Comparison of ENCODE assay signal across 21 cellular contexts in the genomic region with DNA sequence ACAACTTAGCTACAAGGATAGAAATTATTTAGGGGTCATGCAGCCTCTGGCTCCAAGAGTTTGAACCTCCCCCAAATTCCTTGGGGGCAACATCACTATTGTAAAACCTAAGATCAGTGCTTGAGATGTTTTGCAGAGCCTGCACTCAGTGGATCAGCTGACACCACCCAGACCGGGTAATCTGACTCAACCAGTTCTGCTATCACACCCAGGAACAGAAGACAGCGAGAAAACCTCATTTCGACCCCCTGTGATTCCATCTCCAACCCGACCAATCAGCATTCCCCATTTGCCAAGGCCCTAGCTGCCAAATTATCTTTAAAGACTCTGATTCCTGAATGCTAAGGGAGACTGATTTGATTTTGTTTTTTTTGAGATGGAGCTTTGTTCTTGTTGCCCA. TPM values are rescaled to one million over a fixed set of nuclear protein-coding genes. Genes with fewer than 3 reads are reported as not detected.
A peak's percentile ranks its signal among the peaks of the same experiment; 100 is the strongest.
DNase-seq lines count a peak whose midpoint lies in the region; FAIRE-seq and TF ChIP-seq lines count a peak whose summit lies in the region.
"Had no signal": no experiment of that assay in that cellular context is flagged by ENCODE, and none has a peak within 500 bp of the region (broad histone marks: within the 10 kb centered on the region; RNA-seq: fewer than 3 reads in every experiment).

No MANE protein-coding gene starts in this region.

- H3K4me1 ChIP-seq in subcutaneous abdominal adipose tissue (ENCODE audit: control insufficient read depth in 5 of 5, insufficient read depth in 5 of 5, low read length in 5 of 5): peaks cover 2 to 31% (median 25%) of the 10 kb centered on the region in 5 donors

- no peak overlapping the region for H3K27ac Mint-ChIP-seq in endothelial cell (ENCODE audit: unreplicated experiment)
- H3K27ac Mint-ChIP-seq in mesothelial cell of epicardium: peak overlapping the region; percentile 78
- H3K27ac Mint-ChIP-seq: activated naive CD8-positive, alpha-beta T cell treated with anti-CD3 and anti-CD28 coated beads, Interleukin-2, amount 50 U/mL, for 24 hours had no signal

- peak overlapping the region; percentile 3 for H3K27ac ChIP-seq in subcutaneous abdominal adipose tissue (ENCODE audit: low read depth, low read length)
- H3K27ac ChIP-seq: brain microvascular endothelial cell, ovary had no signal

- H3K4me3 Mint-ChIP-seq in endothelial cell (ENCODE audit: unreplicated experiment) (peak overlapping the region; percentile 37), mesothelial cell of epicardium (no peak overlapping the region)
- H3K4me3 Mint-ChIP-seq: activated naive CD8-positive, alpha-beta T cell treated with anti-CD3 and anti-CD28 coated beads, Interleukin-2, amount 50 U/mL, for 24 hours had no signal

- TF ChIP-seq CTCF in endothelial cell (IDR thresholded peaks at IDR 0.05; ENCODE audit: unreplicated experiment) (no peak), mesothelial cell of epicardium (IDR thresholded peaks at IDR 0.05; ENCODE audit: unreplicated experiment) (no peak), lower leg skin (IDR thresholded peaks at IDR 0.05) (no peak)

- H3K4me1 Mint-ChIP-seq in endothelial cell (ENCODE audit: unreplicated experiment) (peaks cover 13% of the 10 kb centered on the region), mesothelial cell of epicardium (peaks cover 22% of the 10 kb centered on the region)

- 38 to 43% methylated on average over 4 of the region's 4 CpGs for WGBS in lower leg skin, 2 donors

- no peaks in the 10 kb centered on the region for H3K36me3 ChIP-seq in subcutaneous abdominal adipose tissue (ENCODE audit: control insufficient read depth in 5 of 5, insufficient read depth in 5 of 5, low read length in 5 of 5)
- H3K36me3 ChIP-seq: brain microvascular endothelial cell, ovary, tibial artery had no signal

- H3K4me3 ChIP-seq in subcutaneous abdominal adipose tissue (ENCODE audit: low read depth in 1 of 5, low read length in 5 of 5): no peak overlapping the region
- H3K4me3 ChIP-seq in lower leg skin (ENCODE audit: low read depth, poor library complexity, severe bottlenecking): no peak overlapping the region
- H3K4me3 ChIP-seq: ovary, tibial artery had no signal

- H3K9me3 ChIP-seq in subcutaneous abdominal adipose tissue (ENCODE audit: control insufficient read depth in 5 of 5, low read length in 5 of 5): no peaks in the 10 kb centered on the region
- H3K9me3 ChIP-seq: ovary, tibial artery had no signal

- H3K36me3 Mint-ChIP-seq in endothelial cell (ENCODE audit: low read depth, unreplicated experiment): no peaks in the 10 kb centered on the region
- H3K36me3 Mint-ChIP-seq in mesothelial cell of epicardium: no peaks in the 10 kb centered on the region

- no peak for TF ChIP-seq POLR2A in lower leg skin (IDR thresholded peaks at IDR 0.05)

- H3K27me3 ChIP-seq in subcutaneous abdominal adipose tissue (ENCODE audit: control insufficient read depth in 5 of 5, insufficient read depth in 4 of 5, low read length in 5 of 5): peaks cover 0 to 3% (median 0%) of the 10 kb centered on the region in 5 donors
- H3K27me3 ChIP-seq: brain microvascular endothelial cell, ovary, tibial artery had no signal

- H3K27me3 Mint-ChIP-seq in endothelial cell (ENCODE audit: unreplicated experiment): peaks cover 15% of the 10 kb centered on the region
- H3K27me3 Mint-ChIP-seq in mesothelial cell of epicardium (ENCODE audit: low read depth): no peaks in the 10 kb centered on the region
- H3K27me3 Mint-ChIP-seq: activated naive CD8-positive, alpha-beta T cell treated with anti-CD3 and anti-CD28 coated beads, Interleukin-2, amount 50 U/mL, for 24 hours had no signal

- intact Hi-C loops in lower leg skin (cut with DNase I; ENCODE audit: low total_unique reads): loop anchor here (5.0 kb wide), 1 partner anchor 96 kb away; no protein-coding TSS in a partner anchor

- H3K9me3 Mint-ChIP-seq in endothelial cell (ENCODE audit: unreplicated experiment) (no peaks in the 10 kb centered on the region), mesothelial cell of epicardium (no peaks in the 10 kb centered on the region)
- H3K9me3 Mint-ChIP-seq: activated naive CD8-positive, alpha-beta T cell treated with anti-CD3 and anti-CD28 coated beads, Interleukin-2, amount 50 U/mL, for 24 hours had no signal

- DNase-seq in OCI-M1 (lab: John Stamatoyannopoulos, UW) (peak; percentile 72), endothelial cell (ENCODE audit: low spot score) (no peak), mesothelial cell of epicardium (ENCODE audit: low spot score in 2 of 2, unreplicated experiment in 2 of 2) (no peak), RPMI8226 (no peak), lower leg skin (ENCODE audit: low spot score in 2 of 2) (no peak), frontal cortex (ENCODE audit: low spot score in 2 of 2) (no peak)
- DNase-seq: activated CD4-positive, alpha-beta T cell treated with anti-CD3 and anti-CD28 coated beads for 4 hours; activated CD8-positive, alpha-beta memory T cell treated with anti-CD3 and anti-CD28 coated beads, Interleukin-2, amount 50 U/mL, for 4 hours; activated naive CD8-positive, alpha-beta T cell treated with anti-CD3 and anti-CD28 coated beads, Interleukin-2, amount 50 U/mL, for 24 hours; brain microvascular endothelial cell; COR-L47; DND-41; H7; Karpas-422; NCI-H187; tibial artery had no signal

- H3K9ac ChIP-seq in subcutaneous abdominal adipose tissue (ENCODE audit: low read length in 5 of 5): no peak overlapping the region

- no peak for FAIRE-seq in frontal cortex (lab: Jason Lieb, UNC)
- FAIRE-seq: HTR-8/SVneo, TTC549 had no signal

RNA-seq across cellular contexts. Expression of gene TACR2, which starts 5.2 kb away (rescaled TPM):
- not detected for total RNA-seq in endothelial cell (ENCODE audit: unreplicated experiment)
- not detected in 3 replicates for total RNA-seq in mesothelial cell of epicardium
- 1 to 10 TPM in 2 of 4 donors, under 1 TPM in 1, not detected in 1; 0.29 to 1.8 (median 1.7) TPM for total RNA-seq in lower leg skin
- total RNA-seq in frontal cortex: 0.82 TPM
- total RNA-seq: H7, left lobe of liver had no signal

RNA-seq across cellular contexts. Expression of gene TSPAN15, which starts 39.8 kb away (rescaled TPM):
- total RNA-seq in endothelial cell (ENCODE audit: unreplicated experiment): 195 TPM
- 17.7 to 20.9 TPM (median 19.7 TPM) in 3 replicates for total RNA-seq in mesothelial cell of epicardium
- 10 to 100 TPM in 3 of 4 donors, 1 to 10 TPM in 1; 5.9 to 47.7 (median 13.0) TPM for total RNA-seq in lower leg skin
- 5.7 TPM for total RNA-seq in frontal cortex
